19 cellular contexts compared by ENCODE assay signal in the genomic region with DNA sequence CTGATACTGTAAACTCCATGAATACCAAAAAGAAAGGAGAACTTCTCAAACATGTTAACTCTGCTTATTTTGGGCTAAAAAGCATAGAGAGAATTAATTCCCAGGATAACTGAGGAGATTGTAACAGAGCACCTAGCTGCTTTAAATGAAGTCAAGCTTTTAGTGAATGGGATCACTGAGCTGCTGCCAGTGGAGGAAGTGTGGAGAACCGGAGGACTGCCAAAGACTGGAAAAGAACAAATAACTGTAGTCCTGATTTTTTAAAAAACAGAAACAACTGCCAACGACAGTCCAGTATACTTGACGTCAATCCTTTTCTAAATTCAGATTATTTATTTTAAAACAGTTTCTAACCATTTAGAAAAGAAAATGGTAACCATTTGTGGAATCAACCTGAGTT. TPM values are rescaled to one million over a fixed set of nuclear protein-coding genes. Genes with fewer than 3 reads are reported as not detected.
DNase-seq lines count a peak whose midpoint lies in the region; ATAC-seq lines count a peak whose summit lies in the region.
"Had no signal": no experiment of that assay in that cellular context is flagged by ENCODE, and none has a peak within 500 bp of the region (broad histone marks: within the 10 kb centered on the region; RNA-seq: fewer than 3 reads in every experiment).

No MANE protein-coding gene starts in this region.

- ATAC-seq in sciatic nerve: peak; percentile 61
- no peak for ATAC-seq in GM18873 (IDR thresholded peaks at IDR 0.05; ENCODE audit: low FRiP score, unreplicated experiment)
- ATAC-seq: HCT116 had no signal

- DNase-seq in G401 (ENCODE audit: low spot score): peak; percentile 66
- DNase-seq in cerebellar cortex (ENCODE audit: low spot score): peak; percentile 63
- peak; percentile 72 for DNase-seq in medulla oblongata (ENCODE audit: extremely low spot score)
- no peak for DNase-seq in sciatic nerve (ENCODE audit: low spot score)
- DNase-seq in DMS153 treated with DMSO at 0.1 percent for 48 hours (lab: John Stamatoyannopoulos, UW; ENCODE audit: unreplicated experiment): no peak
- no peak for DNase-seq in NCI-H1694 (lab: John Stamatoyannopoulos, UW)
- DNase-seq in stimulated activated CD4-positive, alpha-beta T cell treated with anti-CD3 and anti-CD28 coated beads, Interleukin-4, amount 100 ng/mL, for 4 hours: no peak
- DNase-seq: CD4-positive, CD25-positive, alpha-beta regulatory T cell; DMS79; GM23248; NCI-H1092; NCI-H2107; NCI-H446; NCI-H748 treated with DMSO at 0.1 percent for 48 hours; Peyer's patch; SHP77 treated with DMSO at 0.1 percent for 48 hours had no signal

- intact Hi-C loops in sciatic nerve (cut with DNase I): no loop called here

- in situ Hi-C loops in G401 (cut with HindIII; ENCODE audit: low sequenced_read_pairs): no loop called here

RNA-seq across cellular contexts. Expression of gene C3orf70, which starts 3.3 kb away (rescaled TPM):
- total RNA-seq in G401 (2014; rRNA removed; shearing (Covaris generic)): 0.06 TPM in 1 of 2 replicates, not detected in the other
- 12.9 TPM for total RNA-seq in sciatic nerve
- total RNA-seq: CD4-positive, CD25-positive, alpha-beta regulatory T cell; GM23248; HT-29 had no signal

Comparison
In these comparisons a context has a peak if more than half of its experiments do, and no peak if none do; other contexts are left out.
1. DNase-seq: peak in G401 (single experiment), cerebellar cortex (single experiment) and medulla oblongata (single experiment); none in sciatic nerve (single experiment), DMS153 treated with DMSO at 0.1 percent for 48 hours (single experiment), NCI-H1694 (single experiment) and stimulated activated CD4-positive, alpha-beta T cell treated with anti-CD3 and anti-CD28 coated beads, Interleukin-4, amount 100 ng/mL, for 4 hours (0 of 2).
2. RNA of gene C3orf70, which starts 3.3 kb away (total RNA-seq): 12.9 TPM in sciatic nerve (single experiment); 0.06 TPM in G401; every median in the first group is over 10 times any median in the second.